ENCODE assay signal across 23 cellular contexts in the genomic region with DNA sequence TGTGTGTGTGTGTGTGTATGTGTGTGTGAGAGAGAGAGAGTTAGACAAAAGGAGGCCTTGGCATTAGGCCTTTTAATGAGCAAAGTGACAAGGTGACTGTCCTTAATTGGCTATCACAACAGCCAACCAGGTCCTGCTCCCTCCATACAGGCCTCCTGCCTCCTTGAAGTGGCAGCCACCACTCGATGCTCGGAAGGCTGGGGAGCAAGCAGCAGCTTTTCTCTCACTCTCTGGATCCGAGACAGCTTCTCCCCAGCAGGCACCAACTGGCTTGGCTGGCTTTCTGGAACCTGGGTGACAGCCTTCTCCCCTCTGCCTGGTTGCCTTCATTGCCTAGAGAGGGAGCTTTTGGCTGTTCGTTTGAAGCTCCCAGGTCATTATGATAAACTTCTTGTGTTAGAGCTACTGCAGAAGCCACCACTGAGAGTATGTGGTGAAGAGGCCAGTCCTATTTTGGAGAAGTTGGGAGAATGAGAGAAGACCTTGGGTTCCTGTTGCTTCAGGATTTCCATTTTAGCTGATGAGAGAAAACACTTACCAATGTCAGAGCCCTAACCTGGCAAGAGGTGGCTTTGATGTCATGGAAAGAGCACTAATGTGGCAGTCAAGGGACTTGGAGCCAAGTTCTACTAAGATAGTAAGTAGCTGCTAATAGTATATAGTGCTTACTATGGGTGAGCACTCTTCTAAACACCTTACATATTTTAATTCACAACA. TPM values are rescaled to one million over a fixed set of nuclear protein-coding genes. Genes with fewer than 3 reads are reported as not detected.
DNase-seq lines count a peak whose midpoint lies in the region; ATAC-seq, FAIRE-seq and TF ChIP-seq lines count a peak whose summit lies in the region.
"Had no signal": no experiment of that assay in that cellular context is flagged by ENCODE, and none has a peak within 500 bp of the region (broad histone marks: within the 10 kb centered on the region; RNA-seq: fewer than 3 reads in every experiment).

No MANE protein-coding gene starts in this region.

- H3K9me3 ChIP-seq in left ventricle myocardium inferior (replicated peaks), result peaks cover 9% of the 10 kb centered on the region
- H3K9me3 ChIP-seq in kidney (ENCODE audit: control insufficient read depth in 1 of 2, low read length in 2 of 2), result no peaks in the 10 kb centered on the region
- H3K9me3 ChIP-seq: BE2C had no signal

- H3K4me1 ChIP-seq in left ventricle myocardium inferior (peaks cover 8% of the 10 kb centered on the region), kidney (ENCODE audit: control insufficient read depth in 1 of 2, insufficient read depth in 1 of 2, low read depth in 1 of 2, low read length in 2 of 2) (no peaks in the 10 kb centered on the region)
- H3K4me1 ChIP-seq: BE2C had no signal

- no peak for FAIRE-seq in kidney (lab: Jason Lieb, UNC)
- FAIRE-seq: H54 had no signal

- no peak overlapping the region for H3K4me3 ChIP-seq in left ventricle myocardium inferior
- H3K4me3 ChIP-seq in kidney (ENCODE audit: low read length in 2 of 2), result no peak overlapping the region
- H3K4me3 ChIP-seq: PC-9 had no signal

- DNase-seq in DMS 273 (lab: John Stamatoyannopoulos, UW; ENCODE audit: unreplicated experiment) (peak; percentile 15), DMS 273 treated with DMSO at 0.1 percent for 48 hours (lab: John Stamatoyannopoulos, UW) (no peak), left ventricle myocardium superior (no peak), left ventricle myocardium inferior (no peak), kidney (peak; percentile 39), iPS-NIHi7 (ENCODE audit: extremely low spot score) (no peak), NCI-H2196 (lab: John Stamatoyannopoulos, UW; ENCODE audit: unreplicated experiment) (no peak), NCI-H128 (lab: John Stamatoyannopoulos, UW; ENCODE audit: unreplicated experiment) (no peak)
- DNase-seq: BE2C; CD8-positive, alpha-beta memory T cell; DMS153; DND-41; Karpas-422; NCI-H1092 treated with DMSO at 0.1 percent for 48 hours; NCI-H1436 treated with DMSO at 0.1 percent for 48 hours; NCI-H187 treated with DMSO at 0.1 percent for 48 hours; NCI-H524 treated with DMSO at 0.1 percent for 48 hours; NCI-H774; PC-9; RPMI8226; SHP77 treated with DMSO at 0.1 percent for 48 hours had no signal

- intact Hi-C loops in left ventricle myocardium superior (cut with micrococcal nuclease), result no loop called here
- intact Hi-C loops in left ventricle myocardium inferior (cut with micrococcal nuclease), result no loop called here
- intact Hi-C loops in kidney (cut with DNase I), result no loop called here

- H3K36me3 ChIP-seq in left ventricle myocardium inferior (no peaks in the 10 kb centered on the region), kidney (ENCODE audit: control insufficient read depth in 1 of 2, insufficient read depth in 2 of 2, low read length in 2 of 2) (no peaks in the 10 kb centered on the region)
- H3K36me3 ChIP-seq: BE2C had no signal

- H3K27me3 ChIP-seq in left ventricle myocardium inferior (ENCODE audit: low read depth), result no peaks in the 10 kb centered on the region
- H3K27me3 ChIP-seq: BE2C had no signal

- peak; percentile 84 for ATAC-seq in left ventricle myocardium superior

- no peak overlapping the region for H3K9ac ChIP-seq in kidney (ENCODE audit: low read length in 2 of 2)

- H3K27ac ChIP-seq in left ventricle myocardium inferior (replicated peaks) (no peak overlapping the region), kidney (ENCODE audit: low read depth in 2 of 2, low read length in 2 of 2) (no peak overlapping the region)
- H3K27ac ChIP-seq: 22Rv1, PC-9 had no signal

- TF ChIP-seq CTCF in left ventricle myocardium inferior (IDR thresholded peaks at IDR 0.05; ENCODE audit: borderline replicate concordance) (no peak), kidney (IDR thresholded peaks at IDR 0.05; ENCODE audit: borderline replicate concordance, extremely low read depth, insufficient read depth) (no peak)

RNA-seq across cellular contexts. Expression of a gene that starts 37.6 kb away (rescaled TPM):
- total RNA-seq in left ventricle myocardium superior, result 807 TPM
- total RNA-seq in left ventricle myocardium inferior, result 829 TPM
- total RNA-seq in kidney, result 1,088 TPM
- polyA plus RNA-seq in kidney (ENCODE audit: insufficient read depth, low read depth, low replicate concordance), result 3,199 TPM

RNA-seq across cellular contexts. Expression of a gene that starts 42.0 kb away (rescaled TPM):
- total RNA-seq in left ventricle myocardium superior, result 9.7 TPM
- total RNA-seq in left ventricle myocardium inferior, result 8.2 TPM
- 13.3 TPM for total RNA-seq in kidney
- polyA plus RNA-seq in kidney (ENCODE audit: insufficient read depth, low read depth, low replicate concordance), result 4.9 TPM

Comparison
In these comparisons a context has a peak if more than half of its experiments do, and no peak if none do; other contexts are left out.
1. DNase-seq: peak in DMS 273 (single experiment) and kidney (single experiment); none in DMS 273 treated with DMSO at 0.1 percent for 48 hours (single experiment), left ventricle myocardium superior (single experiment), left ventricle myocardium inferior (single experiment), iPS-NIHi7 (single experiment), NCI-H2196 (single experiment) and NCI-H128 (single experiment).